In the genomic region with DNA sequence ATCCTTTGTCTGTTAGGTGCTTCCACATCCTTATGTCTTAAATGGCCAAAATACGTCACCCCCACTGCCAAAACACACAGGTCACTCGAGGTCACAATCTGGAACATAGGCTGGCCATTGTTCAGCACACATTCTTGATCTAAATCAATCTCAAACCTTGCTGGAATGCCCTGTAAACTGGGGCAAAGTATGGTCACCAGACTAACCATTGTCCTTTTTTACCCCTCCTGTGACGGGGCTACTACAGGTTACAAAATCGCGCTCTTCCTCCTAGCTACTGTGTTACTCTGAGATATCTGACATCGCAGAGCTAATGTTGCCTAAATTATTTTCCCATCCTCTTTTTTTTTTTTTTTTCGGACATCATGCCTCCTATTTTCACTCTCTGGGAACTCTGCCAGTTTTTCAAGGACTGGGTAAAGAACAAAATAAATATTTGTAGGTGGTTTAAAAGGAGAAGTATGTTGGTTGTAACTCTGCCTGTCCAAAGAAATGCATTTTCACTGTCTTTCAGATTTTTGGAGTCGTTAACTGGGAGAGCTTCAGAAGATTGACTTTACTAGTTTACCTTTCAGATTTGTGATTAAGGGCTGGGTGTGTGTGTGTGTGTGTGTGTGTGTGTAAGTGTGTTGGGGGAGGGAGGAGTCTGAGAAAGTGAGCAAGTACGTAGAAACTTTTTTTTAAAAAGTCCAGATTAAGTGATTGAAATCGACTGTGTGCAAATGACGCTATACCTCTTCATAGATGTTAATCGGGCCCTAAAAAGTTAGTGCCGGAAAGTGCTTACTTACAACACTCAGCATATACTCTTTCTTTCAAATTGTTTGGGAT, we compare ENCODE assay signal across 8 cellular contexts. TPM values are rescaled to one million over a fixed set of nuclear protein-coding genes. Genes with fewer than 3 reads are reported as not detected.
DNase-seq lines count a peak whose midpoint lies in the region; ATAC-seq and TF ChIP-seq lines count a peak whose summit lies in the region.

No MANE protein-coding gene starts in this region.

- H3K4me3 ChIP-seq in upper lobe of left lung = peak overlapping the region in 3 of 4 donors; percentile 44 to 55 (median 55)

- peak overlapping the region; percentile 17 for H3K4me3 Mint-ChIP-seq in activated T-cell treated with anti-CD3 and anti-CD28 coated beads, Interleukin-2, amount 50 U/mL, for 4 hours
- H3K4me3 Mint-ChIP-seq in memory B cell = peak overlapping the region; percentile 62

- in situ Hi-C loops in KBM-7 (cut with MboI; ENCODE audit: low pct_unique_long_range_greater_than_20kb, low sequenced_read_pairs) = no loop called here

- ATAC-seq in activated T-cell treated with anti-CD3 and anti-CD28 coated beads, Interleukin-2, amount 50 U/mL, for 4 hours = no peak
- ATAC-seq in memory B cell (ENCODE audit: low read depth) (no peak), upper lobe of left lung (ENCODE audit: low FRiP score in 2 of 2) (peak in 1 of 2 donors; percentile 63)

- H3K9me3 Mint-ChIP-seq in activated T-cell treated with anti-CD3 and anti-CD28 coated beads, Interleukin-2, amount 50 U/mL, for 4 hours = no peaks in the 10 kb centered on the region
- peaks cover 2% of the 10 kb centered on the region for H3K9me3 Mint-ChIP-seq in memory B cell

- no peaks in the 10 kb centered on the region for H3K36me3 Mint-ChIP-seq in activated T-cell treated with anti-CD3 and anti-CD28 coated beads, Interleukin-2, amount 50 U/mL, for 4 hours (ENCODE audit: insufficient read depth)
- no peaks in the 10 kb centered on the region for H3K36me3 Mint-ChIP-seq in memory B cell

- peaks cover 27% of the 10 kb centered on the region for H3K27me3 Mint-ChIP-seq in activated T-cell treated with anti-CD3 and anti-CD28 coated beads, Interleukin-2, amount 50 U/mL, for 4 hours (ENCODE audit: low read depth)
- H3K27me3 Mint-ChIP-seq in memory B cell = peaks cover 14% of the 10 kb centered on the region

- H3K9me3 ChIP-seq in upper lobe of left lung = no peaks in the 10 kb centered on the region

- H3K27ac ChIP-seq in caudate nucleus (ENCODE audit: low read depth, low read length) (peak overlapping the region; percentile 29), upper lobe of left lung (peak overlapping the region; percentile 87 to 92 (median 88))

- H3K36me3 ChIP-seq in upper lobe of left lung = no peaks in the 10 kb centered on the region

- no peaks in the 10 kb centered on the region for H3K27me3 ChIP-seq in upper lobe of left lung

- 36 to 39% methylated on average over 13 of the region's 13 CpGs for WGBS in upper lobe of left lung, 2 donors

- no peak for DNase-seq in activated T-cell treated with anti-CD3 and anti-CD28 coated beads, Interleukin-2, amount 50 U/mL, for 4 hours
- DNase-seq in activated T-cell treated with anti-CD3 and anti-CD28 coated beads for 4 hours (no peak), caudate nucleus (lab: John Stamatoyannopoulos, UW) (no peak), memory B cell (ENCODE audit: low spot score in 2 of 2) (no peak), upper lobe of left lung (peak in 1 of 2 donors; percentile 34), cortex of kidney (lab: John Stamatoyannopoulos, UW) (no peak), KBM-7 (no peak), ureter (ENCODE audit: low spot score) (no peak)

- no peak for TF ChIP-seq POLR2A in upper lobe of left lung (IDR thresholded peaks at IDR 0.05)

- H3K4me1 ChIP-seq in upper lobe of left lung = peaks cover 11 to 44% (median 17%) of the 10 kb centered on the region in 4 donors

- TF ChIP-seq EP300 in upper lobe of left lung (IDR thresholded peaks at IDR 0.05) = peak in 2 of 4 donors; percentile 54 to 83

- peaks cover 21% of the 10 kb centered on the region for H3K4me1 Mint-ChIP-seq in activated T-cell treated with anti-CD3 and anti-CD28 coated beads, Interleukin-2, amount 50 U/mL, for 4 hours (ENCODE audit: low read depth)
- H3K4me1 Mint-ChIP-seq in memory B cell = peaks cover 5% of the 10 kb centered on the region

- no peak for TF ChIP-seq CTCF in upper lobe of left lung (IDR thresholded peaks at IDR 0.05)

- H3K27ac Mint-ChIP-seq in memory B cell = no peak overlapping the region

RNA-seq across cellular contexts. Expression of gene KIAA1217, which starts 0.9 kb away (rescaled TPM):
- total RNA-seq in activated T-cell treated with anti-CD3 and anti-CD28 coated beads, Interleukin-2, amount 50 U/mL, for 4 hours = under 1 TPM; 0.20 to 0.87 (median 0.50) TPM
- total RNA-seq in upper lobe of left lung (100 to 1,000 TPM in 1 of 6 donors, 10 to 100 TPM in 5; 18.4 to 109 (median 41.0) TPM), ureter (108 TPM)

Comparison
In these comparisons a context has a peak if more than half of its experiments do, and no peak if none do; other contexts are left out.
1. RNA of gene KIAA1217, which starts 0.9 kb away (total RNA-seq): 108 TPM in ureter (single experiment) and 18.4 to 109 TPM in upper lobe of left lung; 0.20 to 0.87 TPM in activated T-cell treated with anti-CD3 and anti-CD28 coated beads, Interleukin-2, amount 50 U/mL, for 4 hours; every median in the first group is over 10 times any median in the second.